33 cellular contexts compared by ENCODE assay signal in genomic region chr5:181107699-181108098, GRCh38. TPM values are rescaled to one million over a fixed set of nuclear protein-coding genes. Genes with fewer than 3 reads are reported as not detected.
"Had no signal": no experiment of that assay in that cellular context is flagged by ENCODE, and none has a peak within 500 bp of the region (broad histone marks: within the 10 kb centered on the region; RNA-seq: fewer than 3 reads in every experiment).

No MANE protein-coding gene starts in this region.

- H3K4me1 ChIP-seq: left lung, lower lobe of right lung, parathyroid adenoma, psoas muscle, sigmoid colon, vagina had no signal

- H3K9ac ChIP-seq: parathyroid adenoma had no signal

- H3K27me3 ChIP-seq: upper lobe of left lung, vagina had no signal

- H2AFZ ChIP-seq: parathyroid adenoma had no signal

- H3K79me2 ChIP-seq: parathyroid adenoma had no signal

- H3K27ac ChIP-seq: left lung, lower lobe of right lung, parathyroid adenoma, psoas muscle, sigmoid colon, thoracic aorta, upper lobe of left lung, vagina had no signal

- H3K9me3 ChIP-seq: left lung, lower lobe of right lung, psoas muscle, sigmoid colon, thoracic aorta, upper lobe of left lung, vagina had no signal

- DNase-seq: activated CD4-positive, alpha-beta memory T cell treated with anti-CD3 and anti-CD28 coated beads for 36 hours; activated CD4-positive, alpha-beta T cell treated with anti-CD3 and anti-CD28 coated beads, Interleukin-2, amount 10 ng/mL, durations not matched to agents 24 days and 14 days; activated CD4-positive, CD25-positive, alpha-beta regulatory T cell treated with anti-CD3 and anti-CD28 coated beads, Interleukin-2, amount 50 U/mL, for 72 hours; activated CD8-positive, alpha-beta memory T cell treated with anti-CD3 and anti-CD28 coated beads, Interleukin-2, amount 50 U/mL, for 4 hours; activated gamma-delta T cell treated with Interleukin-2 at 50 U/mL for 16 hours; activated naive CD8-positive, alpha-beta T cell treated with anti-CD3 and anti-CD28 coated beads, Interleukin-2, amount 50 U/mL, for 24 hours; activated T-cell treated with anti-CD3 and anti-CD28 coated beads, Interleukin-2, amount 50 U/mL, for 1 hour; amygdala; caudate nucleus; cortex of kidney; effector memory CD8-positive, alpha-beta T cell; kidney glomerular epithelial cell; left lung; lower lobe of right lung; mesenchymal stem cell; naive thymus-derived CD8-positive, alpha-beta T cell; occipital lobe; psoas muscle; sigmoid colon; small intestine; stimulated activated CD4-positive, alpha-beta T cell treated with anti-CD3 and anti-CD28 coated beads, Interleukin-4, amount 100 ng/mL, for 24 hours; upper lobe of left lung had no signal

- H3K36me3 ChIP-seq: left lung, lower lobe of right lung, sigmoid colon, thoracic aorta, upper lobe of left lung, vagina had no signal

- H3K4me3 ChIP-seq: left lung, lower lobe of right lung, psoas muscle, sigmoid colon, thoracic aorta, upper lobe of left lung, vagina had no signal

- ATAC-seq: activated naive CD8-positive, alpha-beta T cell treated with anti-CD3 and anti-CD28 coated beads, Interleukin-2, amount 50 U/mL, for 24 hours; activated T-helper 17 cell treated with anti-CD3 and anti-CD28 coated beads, Interleukin-2, amount 50 U/mL, for 72 hours; effector memory CD8-positive, alpha-beta T cell; left lung; lower lobe of right lung; naive thymus-derived CD8-positive, alpha-beta T cell; psoas muscle; stimulated activated effector memory CD8-positive, alpha-beta T cell treated with anti-CD3 and anti-CD28 coated beads, Interleukin-12 subunit alpha, Interleukin-12 subunit beta, amount 100 ng/mL, for 72 hours had no signal

RNA-seq across cellular contexts. Expression of gene OR2V1, which starts 23.3 kb away (rescaled TPM):
- total RNA-seq: activated CD4-positive, alpha-beta memory T cell treated with anti-CD3 and anti-CD28 coated beads for 36 hours; activated CD4-positive, alpha-beta T cell treated with anti-CD3 and anti-CD28 coated beads, Interleukin-2, amount 10 ng/mL, durations not matched to agents 24 days and 14 days; activated CD8-positive, alpha-beta memory T cell treated with anti-CD3 and anti-CD28 coated beads for 36 hours; activated T-helper 17 cell treated with anti-CD3 and anti-CD28 coated beads, Interleukin-2, amount 50 U/mL, for 72 hours; chondrocyte; fibroblast of lung; fibroblast of villous mesenchyme; left lung; lower lobe of right lung; naive thymus-derived CD8-positive, alpha-beta T cell; neural crest cell; occipital lobe; psoas muscle; sigmoid colon; subcutaneous adipose tissue; thoracic aorta; upper lobe of left lung; vagina had no signal

RNA-seq across cellular contexts. Expression of gene OR2V2, which starts 39.7 kb away (rescaled TPM):
- total RNA-seq: activated CD4-positive, alpha-beta memory T cell treated with anti-CD3 and anti-CD28 coated beads for 36 hours; activated CD4-positive, alpha-beta T cell treated with anti-CD3 and anti-CD28 coated beads, Interleukin-2, amount 10 ng/mL, durations not matched to agents 24 days and 14 days; activated CD8-positive, alpha-beta memory T cell treated with anti-CD3 and anti-CD28 coated beads for 36 hours; activated T-helper 17 cell treated with anti-CD3 and anti-CD28 coated beads, Interleukin-2, amount 50 U/mL, for 72 hours; chondrocyte; fibroblast of lung; fibroblast of villous mesenchyme; left lung; lower lobe of right lung; naive thymus-derived CD8-positive, alpha-beta T cell; neural crest cell; occipital lobe; psoas muscle; sigmoid colon; subcutaneous adipose tissue; thoracic aorta; vagina had no signal
